Comparison of ENCODE assay signal across 24 cellular contexts in the genomic region with DNA sequence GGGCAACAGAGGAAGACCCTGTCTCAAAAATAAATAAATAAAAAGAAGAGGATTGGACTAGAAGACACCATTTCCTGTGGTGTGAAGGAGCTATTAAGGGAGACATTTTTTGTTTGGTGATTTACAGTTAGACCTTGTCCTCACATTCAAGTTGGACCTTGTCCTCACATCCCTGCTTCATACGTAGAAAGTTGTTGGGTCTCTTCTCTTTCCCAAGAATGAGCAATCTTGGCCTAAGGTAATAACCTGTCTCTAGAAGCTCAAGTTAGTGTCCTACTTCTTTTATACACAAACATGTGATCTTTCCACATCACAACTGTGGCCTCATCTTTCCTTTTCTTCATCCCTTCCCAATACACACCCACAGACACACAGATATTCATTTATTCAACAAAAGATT.
"Had no signal": no experiment of that assay in that cellular context is flagged by ENCODE, and none has a peak within 500 bp of the region (broad histone marks: within the 10 kb centered on the region; RNA-seq: fewer than 3 reads in every experiment).

No MANE protein-coding gene starts in this region.

- H3K27ac Mint-ChIP-seq: activated CD4-positive, alpha-beta memory T cell treated with anti-CD3 and anti-CD28 coated beads, Interleukin-2, amount 10 ng/mL, durations not matched to agents 7 days and 5 days; activated CD4-positive, alpha-beta T cell treated with anti-CD3 and anti-CD28 coated beads for 36 hours; activated naive CD4-positive, alpha-beta T cell treated with anti-CD3 and anti-CD28 coated beads for 36 hours; activated T-helper 17 cell treated with anti-CD3 and anti-CD28 coated beads, Interleukin-2, amount 50 U/mL, for 72 hours had no signal

- H3K36me3 ChIP-seq: SJCRH30 had no signal

- H3K27me3 Mint-ChIP-seq: activated CD4-positive, alpha-beta memory T cell treated with anti-CD3 and anti-CD28 coated beads, Interleukin-2, amount 10 ng/mL, durations not matched to agents 7 days and 5 days; activated CD4-positive, alpha-beta T cell treated with anti-CD3 and anti-CD28 coated beads for 36 hours; activated T-helper 17 cell treated with anti-CD3 and anti-CD28 coated beads, Interleukin-2, amount 50 U/mL, for 72 hours had no signal

- H3K4me3 Mint-ChIP-seq: activated CD4-positive, alpha-beta memory T cell treated with anti-CD3 and anti-CD28 coated beads, Interleukin-2, amount 10 ng/mL, durations not matched to agents 7 days and 5 days; activated CD4-positive, alpha-beta T cell treated with anti-CD3 and anti-CD28 coated beads for 36 hours; activated naive CD4-positive, alpha-beta T cell treated with anti-CD3 and anti-CD28 coated beads for 36 hours; activated T-helper 17 cell treated with anti-CD3 and anti-CD28 coated beads, Interleukin-2, amount 50 U/mL, for 72 hours had no signal

- H3K4me2 ChIP-seq: SK-N-SH had no signal

- DNase-seq: activated CD4-positive, alpha-beta memory T cell treated with anti-CD3 and anti-CD28 coated beads, Interleukin-2, amount 10 ng/mL, durations not matched to agents 7 days and 5 days; activated CD4-positive, alpha-beta T cell treated with anti-CD3 and anti-CD28 coated beads for 36 hours; activated CD4-positive, alpha-beta T cell treated with anti-CD3 and anti-CD28 coated beads, Interleukin-2, amount 50 U/mL, for 1 hour; activated gamma-delta T cell; activated naive CD4-positive, alpha-beta T cell treated with anti-CD3 and anti-CD28 coated beads for 36 hours; activated T-cell treated with anti-CD3 and anti-CD28 coated beads for 4 hours; activated T-cell treated with anti-CD3 and anti-CD28 coated beads, Interleukin-2, amount 50 U/mL, for 48 hours; aorta; KBM-7; NCI-H1105; NCI-H1436; NCI-H1694 treated with DMSO at 0.1 percent for 48 hours; NCI-H2029 treated with DMSO at 0.1 percent for 48 hours; NCI-H345; NCI-H510A; NCI-H526 treated with DMSO at 0.1 percent for 48 hours; NCI-H82; Right ventricle myocardium superior; SJCRH30; SK-N-SH; T-helper 1 cell had no signal

- H3K4me3 ChIP-seq: SJCRH30 had no signal

- H3K9ac ChIP-seq: SK-N-SH had no signal

- H3K9me2 ChIP-seq: SK-N-SH had no signal

- H3K9me3 Mint-ChIP-seq: activated CD4-positive, alpha-beta memory T cell treated with anti-CD3 and anti-CD28 coated beads, Interleukin-2, amount 10 ng/mL, durations not matched to agents 7 days and 5 days; activated naive CD4-positive, alpha-beta T cell treated with anti-CD3 and anti-CD28 coated beads for 36 hours; activated T-helper 17 cell treated with anti-CD3 and anti-CD28 coated beads, Interleukin-2, amount 50 U/mL, for 72 hours had no signal

- H3K9me3 ChIP-seq: SJCRH30, SK-N-SH had no signal

- H3K27me3 ChIP-seq: SJCRH30 had no signal

- H3K27ac ChIP-seq: RWPE1, SJCRH30, VCaP had no signal
